16 cellular contexts compared by ENCODE assay signal in the genomic region with DNA sequence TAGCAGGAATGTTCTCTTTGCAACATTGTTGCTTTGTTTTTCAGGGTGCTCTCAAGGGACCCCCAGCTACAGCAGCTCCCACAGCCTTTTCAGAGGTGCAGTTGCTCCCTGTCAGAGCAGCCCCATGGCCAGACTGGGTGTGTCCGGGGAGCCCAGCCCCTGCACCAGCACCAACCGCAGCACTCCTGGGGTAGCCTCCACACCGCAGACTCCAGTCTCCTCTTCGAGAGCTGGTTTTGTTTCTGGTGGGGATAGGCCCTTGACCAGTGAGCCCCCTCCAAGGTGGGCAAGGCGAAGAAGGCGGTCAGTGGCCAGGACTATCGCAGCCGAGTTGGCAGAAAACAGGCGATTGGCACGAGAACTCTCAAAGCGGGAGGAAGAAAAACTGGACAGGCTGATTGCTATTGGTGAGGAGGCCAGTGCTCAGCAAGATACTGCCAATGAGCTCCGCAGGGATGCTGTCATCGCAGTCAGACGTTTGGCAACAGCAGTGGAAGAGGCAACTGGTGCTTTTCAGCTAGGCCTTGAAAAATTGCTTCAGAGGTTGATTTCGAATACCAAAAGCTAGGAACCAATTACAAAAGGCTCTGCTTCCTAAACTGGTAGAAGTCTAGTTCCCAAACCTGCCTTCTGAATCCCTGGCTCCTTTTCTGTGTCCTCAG. TPM values are rescaled to one million over a fixed set of nuclear protein-coding genes. Genes with fewer than 3 reads are reported as not detected.
A peak's percentile ranks its signal among the peaks of the same experiment; 100 is the strongest.
DNase-seq lines count a peak whose midpoint lies in the region; ATAC-seq lines count a peak whose summit lies in the region.
"Had no signal": no experiment of that assay in that cellular context is flagged by ENCODE, and none has a peak within 500 bp of the region (broad histone marks: within the 10 kb centered on the region; RNA-seq: fewer than 3 reads in every experiment).

No MANE protein-coding gene starts in this region.

- in situ Hi-C loops in G401 (cut with HindIII; ENCODE audit: low sequenced_read_pairs): no loop called here

- WGBS in neuronal stem cell (ENCODE audit: extremely low coverage in 2 of 2, insufficient read length in 2 of 2, insufficient replicate concordance in 1 of 2), 2 donors: no CpG with 5 or more reads among the region's 15 CpGs

- H3K4me2 ChIP-seq in neuronal stem cell (ENCODE audit: insufficient read depth, low read length, poor library complexity, severe bottlenecking): no peak overlapping the region

- H3K27me3 Mint-ChIP-seq in T-helper 17 cell: no peaks in the 10 kb centered on the region

- no peak overlapping the region for H3K23ac ChIP-seq in neuronal stem cell (ENCODE audit: low read depth, low read length, poor library complexity)

- no peak overlapping the region for H2AFZ ChIP-seq in neuronal stem cell (ENCODE audit: low read length)

- H3K18ac ChIP-seq in neuronal stem cell (ENCODE audit: low read length): no peak overlapping the region

- H2BK120ac ChIP-seq in neuronal stem cell (ENCODE audit: low read depth, low read length): no peak overlapping the region

- no peak overlapping the region for H2AK5ac ChIP-seq in neuronal stem cell (ENCODE audit: low read depth, low read length)

- no peaks in the 10 kb centered on the region for H3K27me3 ChIP-seq in neuronal stem cell (ENCODE audit: control insufficient read depth in 3 of 3, insufficient read depth in 3 of 3, low read depth in 1 of 3, low read length in 3 of 3)

- no peak overlapping the region for H3K4ac ChIP-seq in neuronal stem cell (ENCODE audit: low read length)

- peaks cover 17% of the 10 kb centered on the region for H3K4me1 Mint-ChIP-seq in T-helper 17 cell

- peak; percentile 89 for DNase-seq in G401 (ENCODE audit: low spot score)
- no peak for DNase-seq in T-helper 17 cell
- DNase-seq in cerebellum (ENCODE audit: low spot score): peak; percentile 78
- DNase-seq in neuronal stem cell (ENCODE audit: low spot score): no peak
- no peak for DNase-seq in RPMI8226
- DNase-seq in AG08395 (ENCODE audit: low spot score): no peak
- DNase-seq: CD8-positive, alpha-beta T cell; COR-L47; DMS153; DMS79 treated with DMSO at 0.1 percent for 48 hours; EL; GDM1 had no signal

- no peak overlapping the region for H3K27ac Mint-ChIP-seq in T-helper 17 cell
- H3K27ac Mint-ChIP-seq: CD8-positive, alpha-beta T cell had no signal

- no peak overlapping the region for H3K9ac ChIP-seq in neuronal stem cell (ENCODE audit: low read depth, low read length, poor library complexity)

- no peak overlapping the region for H2BK12ac ChIP-seq in neuronal stem cell (ENCODE audit: low read length)

- no peaks in the 10 kb centered on the region for H3K9me3 ChIP-seq in T-helper 17 cell (ENCODE audit: control insufficient read depth, low read length, poor library complexity, severe bottlenecking)
- no peaks in the 10 kb centered on the region for H3K9me3 ChIP-seq in neuronal stem cell (replicated peaks in 1 of 2; ENCODE audit: control insufficient read depth in 2 of 2, insufficient read depth in 1 of 2, low read depth in 1 of 2, low read length in 2 of 2)

- ATAC-seq in T-helper 17 cell: no peak
- ATAC-seq in GM21515 (IDR thresholded peaks at IDR 0.05; ENCODE audit: unreplicated experiment): no peak
- ATAC-seq: CD8-positive, alpha-beta T cell; HCT116 had no signal

- peak overlapping the region in 1 of 2 donors; percentile 25 for H3K4me3 ChIP-seq in neuronal stem cell (ENCODE audit: low read length in 2 of 2)

- no peak overlapping the region for H3K27ac ChIP-seq in neuronal stem cell (replicated peaks; ENCODE audit: low read length)
- H3K27ac ChIP-seq: HL-60 had no signal

- H2BK15ac ChIP-seq in neuronal stem cell (ENCODE audit: low read length): no peak overlapping the region

- peak overlapping the region; percentile 94 for H2BK5ac ChIP-seq in neuronal stem cell (ENCODE audit: low read length)

- peaks cover 4% of the 10 kb centered on the region for H3K79me1 ChIP-seq in neuronal stem cell (ENCODE audit: low read depth, low read length)

- peaks cover 7% of the 10 kb centered on the region for H3K36me3 Mint-ChIP-seq in T-helper 17 cell (ENCODE audit: low read depth)

- peaks cover 31 to 73% of the 10 kb centered on the region in 2 donors for H3K36me3 ChIP-seq in neuronal stem cell (replicated peaks in 1 of 2; ENCODE audit: control insufficient read depth in 2 of 2, insufficient read depth in 2 of 2, low read length in 2 of 2)

- H3K4me3 Mint-ChIP-seq in T-helper 17 cell: peak overlapping the region; percentile 5
- H3K4me3 Mint-ChIP-seq: CD14-positive monocyte; CD8-positive, alpha-beta T cell had no signal

- no peak overlapping the region for H3K14ac ChIP-seq in neuronal stem cell (ENCODE audit: low read length)

- no peak overlapping the region for H4K8ac ChIP-seq in neuronal stem cell (ENCODE audit: low read depth, low read length)

- H4K91ac ChIP-seq in neuronal stem cell (ENCODE audit: low read depth, low read length, poor library complexity): no peak overlapping the region

- H3K4me1 ChIP-seq in neuronal stem cell (ENCODE audit: control insufficient read depth in 2 of 2, insufficient read depth in 1 of 2, low read depth in 1 of 2, low read length in 2 of 2): peaks cover 0 to 4% of the 10 kb centered on the region in 2 donors

RNA-seq across cellular contexts. Expression of a gene that starts 5.4 kb away (rescaled TPM):
- total RNA-seq in G401 (2014; rRNA removed; shearing (Covaris generic)): 52.3 and 63.7 TPM in 2 replicates
- total RNA-seq in T-helper 17 cell: 10 to 100 TPM; 22.5 to 24.7 TPM
- 11.0 TPM for total RNA-seq in cerebellum
- polyA plus RNA-seq in neuronal stem cell (2013, experiment 1 of 2): 21.3 TPM
- polyA plus RNA-seq in neuronal stem cell (2013, experiment 2 of 2): 22.0 TPM

RNA-seq across cellular contexts. Expression of a gene that starts 5.4 kb away (rescaled TPM):
- 29.2 and 34.5 TPM in 2 replicates for total RNA-seq in G401 (2014; rRNA removed; shearing (Covaris generic))
- 10 to 100 TPM; 22.2 to 23.2 TPM for total RNA-seq in T-helper 17 cell
- 22.0 TPM for total RNA-seq in cerebellum
- 12.1 TPM for polyA plus RNA-seq in neuronal stem cell (2013, experiment 1 of 2)
- polyA plus RNA-seq in neuronal stem cell (2013, experiment 2 of 2): 11.7 TPM

RNA-seq across cellular contexts. Expression of a gene that starts 5.6 kb away (rescaled TPM):
- total RNA-seq in G401 (2014; rRNA removed; shearing (Covaris generic)): 0.27 and 0.49 TPM in 2 replicates
- 1 to 10 TPM in 1 of 2 donors, under 1 TPM in 1; 0.62 to 3.2 TPM for total RNA-seq in T-helper 17 cell
- total RNA-seq in cerebellum: not detected
- polyA plus RNA-seq in neuronal stem cell (2013, experiment 1 of 2): 2.3 TPM
- polyA plus RNA-seq in neuronal stem cell (2013, experiment 2 of 2): 2.4 TPM

RNA-seq across cellular contexts. Expression of a gene that starts 35.2 kb away (rescaled TPM):
- 31.0 and 44.0 TPM in 2 replicates for total RNA-seq in G401 (2014; rRNA removed; shearing (Covaris generic))
- total RNA-seq in T-helper 17 cell (1 to 10 TPM; 3.3 to 3.7 TPM), cerebellum (30.6 TPM)
- polyA plus RNA-seq in neuronal stem cell (2013, experiment 1 of 2): 81.0 TPM
- polyA plus RNA-seq in neuronal stem cell (2013, experiment 2 of 2): 78.7 TPM

Comparison
In these comparisons a context has a peak if more than half of its experiments do, and no peak if none do; other contexts are left out.
1. DNase-seq: peak in G401 (single experiment) and cerebellum (single experiment); none in T-helper 17 cell (0 of 3), neuronal stem cell (single experiment), RPMI8226 (single experiment) and AG08395 (single experiment).